ENCODE assay signal across 16 cellular contexts in genomic region chr5:76475358-76475757, GRCh38.
DNase-seq lines count a peak whose midpoint lies in the region; ATAC-seq and TF ChIP-seq lines count a peak whose summit lies in the region.
"Had no signal": no experiment of that assay in that cellular context is flagged by ENCODE, and none has a peak within 500 bp of the region (broad histone marks: within the 10 kb centered on the region; RNA-seq: fewer than 3 reads in every experiment).

No MANE protein-coding gene starts in this region.

- peaks cover 12% of the 10 kb centered on the region for H3K36me3 Mint-ChIP-seq in CD4-positive, CD25-positive, alpha-beta regulatory T cell
- H3K36me3 Mint-ChIP-seq in WTC11, result peaks cover 21% of the 10 kb centered on the region
- no peaks in the 10 kb centered on the region for H3K36me3 Mint-ChIP-seq in natural killer cell

- H3K9me3 Mint-ChIP-seq in CD4-positive, CD25-positive, alpha-beta regulatory T cell, result peaks cover 0 to 3% (median 0%) of the 10 kb centered on the region in 7 donors
- H3K9me3 Mint-ChIP-seq in WTC11 (peaks cover 21% of the 10 kb centered on the region), natural killer cell (peaks cover 0 to 6% of the 10 kb centered on the region in 2 donors)

- no peak overlapping the region for H3K27ac ChIP-seq in CD4-positive, CD25-positive, alpha-beta regulatory T cell (ENCODE audit: insufficient read depth, low read length, poor library complexity, severe bottlenecking)
- H3K27ac ChIP-seq in substantia nigra (ENCODE audit: low read depth, low read length, poor library complexity, severe bottlenecking), result no peak overlapping the region
- H3K27ac ChIP-seq: HL-60 had no signal

- peak overlapping the region; percentile 17 to 61 (median 32) for H3K4me3 Mint-ChIP-seq in CD4-positive, CD25-positive, alpha-beta regulatory T cell
- no peak overlapping the region for H3K4me3 Mint-ChIP-seq in WTC11
- no peak overlapping the region for H3K4me3 Mint-ChIP-seq in natural killer cell

- no peaks in the 10 kb centered on the region for H3K27me3 Mint-ChIP-seq in CD4-positive, CD25-positive, alpha-beta regulatory T cell
- H3K27me3 Mint-ChIP-seq in WTC11 (ENCODE audit: low read depth), result no peaks in the 10 kb centered on the region
- no peaks in the 10 kb centered on the region for H3K27me3 Mint-ChIP-seq in natural killer cell (ENCODE audit: low read depth in 2 of 2)

- peak overlapping the region in 2 of 3 donors; percentile 80 to 94 for H3K27ac Mint-ChIP-seq in CD4-positive, CD25-positive, alpha-beta regulatory T cell
- H3K27ac Mint-ChIP-seq in WTC11 (0 out of 2 replicates have a peak overlapping the region, but pooled peaks have one; percentile 73), natural killer cell (peak overlapping the region; percentile 96 to 99)

- TF ChIP-seq CTCF in WTC11 (IDR thresholded peaks at IDR 0.05), result no peak
- TF ChIP-seq CTCF in natural killer cell (IDR thresholded peaks at IDR 0.05), result no peak

- H3K4me1 ChIP-seq in CD4-positive, CD25-positive, alpha-beta regulatory T cell (ENCODE audit: control insufficient read depth, insufficient read depth, low read length, poor library complexity, severe bottlenecking), result peaks cover 61% of the 10 kb centered on the region

- H3K36me3 ChIP-seq in CD4-positive, CD25-positive, alpha-beta regulatory T cell (ENCODE audit: control insufficient read depth, insufficient read depth, low read length), result peaks cover 2% of the 10 kb centered on the region

- H3K4me1 Mint-ChIP-seq in CD4-positive, CD25-positive, alpha-beta regulatory T cell, result peaks cover 56 to 90% (median 65%) of the 10 kb centered on the region in 4 donors
- H3K4me1 Mint-ChIP-seq in WTC11 (peaks cover 58% of the 10 kb centered on the region), natural killer cell (peaks cover 81 to 84% of the 10 kb centered on the region in 2 donors)

- H3K4me3 ChIP-seq in CD4-positive, CD25-positive, alpha-beta regulatory T cell (ENCODE audit: low read depth, low read length), result no peak overlapping the region
- H3K4me3 ChIP-seq: A549 had no signal

- CTCF ChIA-PET in WTC11 (lab: Charles Lee), result interaction anchor here (0.8 kb wide), 1 partner anchor 8 kb away, joined by 3 read pairs; no protein-coding TSS in a partner anchor

- no peak for ATAC-seq in CD4-positive, CD25-positive, alpha-beta regulatory T cell (ENCODE audit: low read depth in 2 of 2)
- peak; percentile 62 for ATAC-seq in WTC11
- ATAC-seq in natural killer cell, result no peak
- no peak for ATAC-seq in GM21515 (IDR thresholded peaks at IDR 0.05; ENCODE audit: unreplicated experiment)
- ATAC-seq: A549 had no signal

- DNase-seq in CD4-positive, CD25-positive, alpha-beta regulatory T cell, result no peak
- DNase-seq in WTC11 (ENCODE audit: low spot score) (no peak), iPS-NIHi11 (ENCODE audit: low spot score) (peak; percentile 17), natural killer cell (no peak), substantia nigra (lab: John Stamatoyannopoulos, UW) (no peak), RKO (ENCODE audit: low spot score) (no peak)
- DNase-seq in stimulated activated CD4-positive, alpha-beta T cell treated with anti-CD3 and anti-CD28 coated beads, Interleukin-2, amount 100 ng/mL, for 24 hours, result no peak
- DNase-seq: DMS79, NCI-H1105, NCI-H1694 treated with DMSO at 0.1 percent for 48 hours, NCI-H446 treated with DMSO at 0.1 percent for 48 hours, NCI-H774, SHP77 treated with DMSO at 0.1 percent for 48 hours had no signal

- H3K9me3 ChIP-seq in CD4-positive, CD25-positive, alpha-beta regulatory T cell (ENCODE audit: control insufficient read depth in 2 of 2, low read length in 2 of 2), result no peaks in the 10 kb centered on the region
- H3K9me3 ChIP-seq: A549 had no signal

- POLR2A ChIA-PET in WTC11 (lab: Charles Lee), result no interaction called here

- no peaks in the 10 kb centered on the region for H3K27me3 ChIP-seq in CD4-positive, CD25-positive, alpha-beta regulatory T cell (ENCODE audit: control insufficient read depth, insufficient read depth, low read length)

- intact Hi-C loops in natural killer cell (cut with micrococcal nuclease), result no loop called here

TF ChIP-seq in WTC11, 78 proteins besides CTCF, POLR2A, EP300 and RAD21:
- no peak for TF ChIP-seq ZNF671 (CRISPR knock-in tag; IDR thresholded peaks at IDR 0.05)
- no peak for TF ChIP-seq KAT7 (CRISPR knock-in tag; IDR thresholded peaks at IDR 0.05; ENCODE audit: borderline replicate concordance)
- TF ChIP-seq RELA (CRISPR knock-in tag; IDR thresholded peaks at IDR 0.05; ENCODE audit: borderline replicate concordance), result no peak
- no peak for TF ChIP-seq ZBTB21 (CRISPR knock-in tag; IDR thresholded peaks at IDR 0.05; ENCODE audit: borderline replicate concordance)
- TF ChIP-seq E2F4 (CRISPR knock-in tag; IDR thresholded peaks at IDR 0.05; ENCODE audit: borderline replicate concordance, low read depth), result no peak
- no peak for TF ChIP-seq IRF1 (CRISPR knock-in tag; IDR thresholded peaks at IDR 0.05)
- TF ChIP-seq FOXP1 (CRISPR knock-in tag; IDR thresholded peaks at IDR 0.05; ENCODE audit: borderline replicate concordance), result no peak
- TF ChIP-seq HMGXB4 (CRISPR knock-in tag; IDR thresholded peaks at IDR 0.05), result no peak
- TF ChIP-seq NR1H2 (CRISPR knock-in tag; IDR thresholded peaks at IDR 0.05), result no peak

Comparison
In these comparisons a context has a peak if more than half of its experiments do, and no peak if none do; other contexts are left out.
1. H3K4me3 Mint-ChIP-seq: peak in CD4-positive, CD25-positive, alpha-beta regulatory T cell (4 of 4); none in WTC11 (single experiment) and natural killer cell (single experiment).
2. Peak in every context shown above with its lines, with median percentiles within 50 percentile points of each other: H3K27ac Mint-ChIP-seq.